17 cellular contexts compared by ENCODE assay signal in the genomic region with DNA sequence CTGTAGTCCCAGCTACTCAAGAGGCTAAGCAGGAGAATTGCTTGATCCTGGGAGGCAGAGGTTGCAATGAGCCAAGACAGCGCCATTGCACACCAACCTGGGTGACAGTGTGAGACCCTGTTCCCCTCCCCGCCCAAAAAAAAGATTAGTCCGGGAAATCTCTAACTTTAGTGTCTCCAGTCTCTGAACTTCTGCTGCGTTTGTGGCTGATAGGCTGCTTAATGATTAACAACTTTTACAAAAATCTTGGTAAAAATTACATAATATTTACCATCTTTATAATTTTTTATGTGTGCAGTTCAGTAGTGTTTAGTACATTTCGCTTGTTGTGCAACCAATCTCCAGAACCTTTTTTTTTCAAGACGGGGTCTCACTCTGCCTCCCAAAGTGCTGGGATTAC. TPM values are rescaled to one million over a fixed set of nuclear protein-coding genes. Genes with fewer than 3 reads are reported as not detected.
A peak's percentile ranks its signal among the peaks of the same experiment; 100 is the strongest.
DNase-seq lines count a peak whose midpoint lies in the region; ATAC-seq and TF ChIP-seq lines count a peak whose summit lies in the region.
"Had no signal": no experiment of that assay in that cellular context is flagged by ENCODE, and none has a peak within 500 bp of the region (broad histone marks: within the 10 kb centered on the region; RNA-seq: fewer than 3 reads in every experiment).

No MANE protein-coding gene starts in this region.

- 40 to 61% methylated on average over 6 of the region's 6 CpGs for WGBS in body of pancreas, 2 donors

- H3K4me1 ChIP-seq in GM23338 (ENCODE audit: insufficient read depth) (peaks cover 10% of the 10 kb centered on the region), OCI-LY7 (ENCODE audit: insufficient read depth, low read length, poor library complexity, severe bottlenecking) (peaks cover 37% of the 10 kb centered on the region), body of pancreas (peaks cover 15% of the 10 kb centered on the region), PC-3 (ENCODE audit: insufficient read depth, low read length) (peaks cover 61% of the 10 kb centered on the region)

- no peak overlapping the region for H3K27ac Mint-ChIP-seq in GM23338
- H3K27ac Mint-ChIP-seq in WTC11, result no peak overlapping the region
- H3K27ac Mint-ChIP-seq: CD4-positive, alpha-beta memory T cell; HFFc6 had no signal

- CTCF ChIA-PET in OCI-LY7 (lab: Charles Lee; ENCODE audit: unreplicated experiment) (no interaction called here), WTC11 (lab: Charles Lee) (interaction anchor here (1.5 to 2.5 kb wide), 2 partner anchors 21 to 180 kb away, joined by 3 to 10 read pairs; no protein-coding TSS in a partner anchor), PC-3 (lab: Charles Lee) (interaction anchor here (1.0 kb wide), 1 partner anchor 40 kb away, joined by 13 read pairs; no protein-coding TSS in a partner anchor)

- H3K27ac ChIP-seq in GM23338 (ENCODE audit: low read depth) (no peak overlapping the region), OCI-LY7 (ENCODE audit: low read depth, low read length, poor library complexity, severe bottlenecking) (no peak overlapping the region), body of pancreas (no peak overlapping the region), PC-3 (ENCODE audit: low read length) (no peak overlapping the region)

- TF ChIP-seq POLR2A in body of pancreas (IDR thresholded peaks at IDR 0.05), result no peak

- H4K20me1 ChIP-seq in GM23338 (replicated peaks; ENCODE audit: insufficient read depth) (no peaks in the 10 kb centered on the region), OCI-LY7 (ENCODE audit: insufficient read depth, low read length) (no peaks in the 10 kb centered on the region), PC-3 (ENCODE audit: low read length) (no peaks in the 10 kb centered on the region)

- H3K79me2 ChIP-seq in GM23338 (replicated peaks; ENCODE audit: insufficient read depth) (no peaks in the 10 kb centered on the region), OCI-LY7 (ENCODE audit: insufficient read depth, low read depth, low read length) (no peaks in the 10 kb centered on the region), PC-3 (ENCODE audit: low read length) (no peaks in the 10 kb centered on the region)

- H3K9me3 ChIP-seq in OCI-LY7 (ENCODE audit: low read length), result no peaks in the 10 kb centered on the region
- no peaks in the 10 kb centered on the region for H3K9me3 ChIP-seq in body of pancreas
- H3K9me3 ChIP-seq in PC-3 (ENCODE audit: low read length), result no peaks in the 10 kb centered on the region
- H3K9me3 ChIP-seq: HAP-1 had no signal

- H3K27me3 Mint-ChIP-seq in GM23338 (ENCODE audit: insufficient read depth, low read depth, poor library complexity), result peaks cover 6% of the 10 kb centered on the region
- no peaks in the 10 kb centered on the region for H3K27me3 Mint-ChIP-seq in WTC11 (ENCODE audit: low read depth)

- no peak for TF ChIP-seq CTCF in GM23338 (conservative IDR thresholded peaks at IDR 0.05; ENCODE audit: low read depth in 2 of 2)
- no peak for TF ChIP-seq CTCF in OCI-LY7 (conservative IDR thresholded peaks at IDR 0.05; ENCODE audit: low read length)
- no peak for TF ChIP-seq CTCF in WTC11 (IDR thresholded peaks at IDR 0.05)
- TF ChIP-seq CTCF in body of pancreas (IDR thresholded peaks at IDR 0.05), result no peak
- TF ChIP-seq CTCF in PC-3 (conservative IDR thresholded peaks at IDR 0.05; ENCODE audit: low read depth, low read length), result no peak

- H3K4me3 Mint-ChIP-seq in GM23338 (no peak overlapping the region), WTC11 (no peak overlapping the region)
- H3K4me3 Mint-ChIP-seq: CD4-positive, alpha-beta memory T cell; HFFc6 had no signal

- H2AFZ ChIP-seq in GM23338 (0 out of 2 replicates have a peak overlapping the region, but pooled peaks have one; percentile 5), OCI-LY7 (ENCODE audit: low read length) (no peak overlapping the region), PC-3 (ENCODE audit: low read length) (no peak overlapping the region)

- H3F3A ChIP-seq in GM23338 (replicated peaks; ENCODE audit: low read depth) (no peaks in the 10 kb centered on the region), PC-3 (ENCODE audit: low read length, unreplicated experiment) (peaks cover 30% of the 10 kb centered on the region)

- H3K9me2 ChIP-seq in GM23338 (ENCODE audit: insufficient read depth) (no peaks in the 10 kb centered on the region), OCI-LY7 (ENCODE audit: insufficient read depth, low read length) (no peaks in the 10 kb centered on the region), PC-3 (replicated peaks; ENCODE audit: low read length) (no peaks in the 10 kb centered on the region)

- H3K4me3 ChIP-seq in GM23338 (no peak overlapping the region), OCI-LY7 (ENCODE audit: low read depth, low read length, poor library complexity, severe bottlenecking) (no peak overlapping the region), body of pancreas (no peak overlapping the region), PC-3 (ENCODE audit: low read length) (no peak overlapping the region)
- H3K4me3 ChIP-seq: HAP-1 had no signal

- H3K4me2 ChIP-seq in GM23338, result no peak overlapping the region
- 0 out of 2 replicates have a peak overlapping the region, but pooled peaks have one; percentile 10 for H3K4me2 ChIP-seq in OCI-LY7 (ENCODE audit: low read length)
- no peak overlapping the region for H3K4me2 ChIP-seq in PC-3 (ENCODE audit: low read length)

- H3K4me1 Mint-ChIP-seq in GM23338, result peaks cover 11% of the 10 kb centered on the region
- peaks cover 17% of the 10 kb centered on the region for H3K4me1 Mint-ChIP-seq in WTC11
- H3K4me1 Mint-ChIP-seq: CD4-positive, alpha-beta memory T cell had no signal

- no peaks in the 10 kb centered on the region for H3K36me3 ChIP-seq in GM23338 (ENCODE audit: insufficient read depth)
- H3K36me3 ChIP-seq in OCI-LY7 (ENCODE audit: insufficient read depth, low read length), result no peaks in the 10 kb centered on the region
- H3K36me3 ChIP-seq in body of pancreas (replicated peaks in 1 of 2; ENCODE audit: insufficient read depth in 1 of 2, low read depth in 2 of 2), result no peaks in the 10 kb centered on the region
- H3K36me3 ChIP-seq in PC-3 (ENCODE audit: low read depth, low read length), result no peaks in the 10 kb centered on the region
- H3K36me3 ChIP-seq: HAP-1 had no signal

- no peak for ATAC-seq in GM23338
- ATAC-seq in left lobe of liver, result peak; percentile 51
- ATAC-seq in WTC11, result no peak
- no peak for ATAC-seq in GM21390 (IDR thresholded peaks at IDR 0.05; ENCODE audit: unreplicated experiment)
- no peak for ATAC-seq in body of pancreas
- ATAC-seq in PC-3, result no peak

- BruUV-seq in OCI-LY7 (replicated peaks; lab: Mats Ljungman, UMichigan), result no TSS peak
- BruUV-seq in PC-3 (replicated peaks; lab: Mats Ljungman, UMichigan), result no TSS peak

- H3K27me3 ChIP-seq in GM23338 (ENCODE audit: insufficient read depth) (no peaks in the 10 kb centered on the region), body of pancreas (no peaks in the 10 kb centered on the region), PC-3 (ENCODE audit: low read length) (no peaks in the 10 kb centered on the region)

- no peak for DNase-seq in GM23338 (ENCODE audit: low spot score)
- no peak for DNase-seq in OCI-LY7 (ENCODE audit: low spot score)
- no peak for DNase-seq in left lobe of liver (ENCODE audit: low spot score)
- DNase-seq in WTC11 (ENCODE audit: low spot score), result no peak
- DNase-seq in body of pancreas, result no peak
- no peak for DNase-seq in PC-3
- DNase-seq: 8988T; C1 segment of cervical spinal cord; Calu3; CD4-positive, alpha-beta memory T cell; COR-L47; DMS53; DMS79 treated with DMSO at 0.1 percent for 48 hours; GOT3; HFFc6 had no signal

- no peak overlapping the region for H3K9ac ChIP-seq in PC-3 (ENCODE audit: low read length)

- no peaks in the 10 kb centered on the region for H3K9me3 Mint-ChIP-seq in GM23338
- H3K9me3 Mint-ChIP-seq in WTC11, result no peaks in the 10 kb centered on the region
- H3K9me3 Mint-ChIP-seq: CD4-positive, alpha-beta memory T cell; HFFc6 had no signal

- POLR2A ChIA-PET in OCI-LY7 (lab: Charles Lee) (interaction anchor here (0.6 to 0.7 kb wide), 3 partner anchors 18 to 153 kb away, joined by 3 to 6 read pairs (median 3); no protein-coding TSS in a partner anchor), WTC11 (lab: Charles Lee) (no interaction called here), PC-3 (lab: Charles Lee; ENCODE audit: unreplicated experiment) (no interaction called here)

- H3K36me3 Mint-ChIP-seq in GM23338 (ENCODE audit: low read depth) (no peaks in the 10 kb centered on the region), WTC11 (no peaks in the 10 kb centered on the region)
- H3K36me3 Mint-ChIP-seq: CD4-positive, alpha-beta memory T cell had no signal

- intact Hi-C loops in OCI-LY7 (cut with micrococcal nuclease; ENCODE audit: unreplicated experiment), result no loop called here
- intact Hi-C loops in body of pancreas (cut with DNase I), result no loop called here
- intact Hi-C loops in PC-3 (cut with micrococcal nuclease), result no loop called here

TF ChIP-seq in GM23338, 12 proteins besides CTCF, POLR2A, EP300 and RAD21:
- no peak for TF ChIP-seq JUNB (IDR thresholded peaks at IDR 0.05; ENCODE audit: unreplicated experiment)
- no peak for TF ChIP-seq NANOG (IDR thresholded peaks at IDR 0.05; ENCODE audit: borderline replicate concordance)
TF ChIP-seq in GM23338: peak in this region for 0.

TF ChIP-seq in WTC11, 78 proteins besides CTCF, POLR2A, EP300 and RAD21 (continues in another document):
- no peak for TF ChIP-seq NR1H2 (CRISPR knock-in tag; IDR thresholded peaks at IDR 0.05)
- no peak for TF ChIP-seq NFATC4 (CRISPR knock-in tag; IDR thresholded peaks at IDR 0.05)

RNA-seq across cellular contexts. Expression of gene PLAU, which starts 9.7 kb away (rescaled TPM):
- 13.3 and 14.5 TPM in 2 replicates for total RNA-seq in GM23338 (2014; rRNA removed; shearing (Covaris generic))
- 17.5 and 18.0 TPM in 2 replicates for polyA plus RNA-seq in GM23338 (2016; fragmentation: Nextera tagmentation; extraction: Ambion mirVana)
- total RNA-seq in OCI-LY7 (2014; rRNA removed; shearing (Covaris generic)), result 2.0 and 5.2 TPM in 2 replicates
- 0.74 and 0.85 TPM in 2 replicates for total RNA-seq in OCI-LY7 (2022)
- 0.50 TPM for total RNA-seq in left lobe of liver
- total RNA-seq in WTC11 (2021), result 15.0 to 18.0 TPM (median 16.2 TPM) in 3 replicates
- 1 to 10 TPM; 1.6 to 4.3 TPM for total RNA-seq in body of pancreas
- total RNA-seq in PC-3 (2014; rRNA removed), result 1,570 and 1,582 TPM in 2 replicates
- polyA plus RNA-seq: CD4-positive, alpha-beta memory T cell had no signal

RNA-seq across cellular contexts. Expression of gene CAMK2G, which starts 26.9 kb away (rescaled TPM):
- 32.8 and 34.1 TPM in 2 replicates for total RNA-seq in GM23338 (2014; rRNA removed; shearing (Covaris generic))
- 30.1 and 30.6 TPM in 2 replicates for polyA plus RNA-seq in GM23338 (2016; fragmentation: Nextera tagmentation; extraction: Ambion mirVana)
- 21.1 and 29.1 TPM in 2 replicates for total RNA-seq in OCI-LY7 (2014; rRNA removed; shearing (Covaris generic))
- 34.8 and 41.6 TPM in 2 replicates for total RNA-seq in OCI-LY7 (2022)
- total RNA-seq in left lobe of liver, result 11.1 TPM
- 34.9 to 39.9 TPM (median 34.9 TPM) in 3 replicates for total RNA-seq in WTC11 (2021)
- 10 to 100 TPM; 14.8 to 17.4 TPM for total RNA-seq in body of pancreas
- 170 and 179 TPM in 2 replicates for total RNA-seq in PC-3 (2014; rRNA removed)

Comparison
In these comparisons a context has a peak if more than half of its experiments do, and no peak if none do; other contexts are left out.
1. RNA of gene PLAU, which starts 9.7 kb away (total RNA-seq): 1,570 to 1,582 TPM in PC-3; 15.0 to 18.0 TPM in WTC11, 13.3 to 14.5 TPM in GM23338, 1.6 to 4.3 TPM in body of pancreas, 0.74 to 5.2 TPM in OCI-LY7 and 0.50 TPM in left lobe of liver (single experiment); every median in the first group is over 10 times any median in the second.